Comparison of ENCODE assay signal across 12 cellular contexts in genomic region chr2:108928660-108929377, GRCh38.
DNase-seq lines count a peak whose midpoint lies in the region; ATAC-seq, FAIRE-seq and TF ChIP-seq lines count a peak whose summit lies in the region.
"Had no signal": no experiment of that assay in that cellular context is flagged by ENCODE, and none has a peak within 500 bp of the region (broad histone marks: within the 10 kb centered on the region; RNA-seq: fewer than 3 reads in every experiment).

No MANE protein-coding gene starts in this region.

- no peaks in the 10 kb centered on the region for H3K36me3 ChIP-seq in CD8-positive, alpha-beta T cell (ENCODE audit: insufficient read depth, low read length)
- H3K36me3 ChIP-seq in PC-3 (ENCODE audit: low read depth, low read length) (no peaks in the 10 kb centered on the region), H1 (ENCODE audit: control insufficient read depth in 2 of 4, insufficient read depth in 4 of 4, low read length in 3 of 4) (no peaks in the 10 kb centered on the region), parathyroid adenoma (ENCODE audit: control insufficient read depth, insufficient read depth, low read length) (no peaks in the 10 kb centered on the region), H7 (replicated peaks; ENCODE audit: control insufficient read depth, insufficient read depth, low read length) (no peaks in the 10 kb centered on the region)
- H3K36me3 ChIP-seq: BE2C, SJSA1 had no signal

- peak; percentile 46 for TF ChIP-seq CTCF in CD8-positive, alpha-beta T cell (IDR thresholded peaks at IDR 0.05)
- peak; percentile 16; the same call in 1 of the 2 replicates for TF ChIP-seq CTCF in PC-3 (conservative IDR thresholded peaks at IDR 0.05; ENCODE audit: low read depth, low read length)
- TF ChIP-seq CTCF in H1 (IDR thresholded peaks at IDR 0.05; ENCODE audit: control extremely low read depth in 1 of 3, insufficient read depth in 1 of 3, low read depth in 1 of 3, low read length in 3 of 3): no peak
- no peak for TF ChIP-seq CTCF in parathyroid adenoma (IDR thresholded peaks at IDR 0.05)

- H3K4me1 Mint-ChIP-seq in CD8-positive, alpha-beta T cell (ENCODE audit: low read depth): peaks cover 11% of the 10 kb centered on the region

- H4K8ac ChIP-seq in H1 (ENCODE audit: extremely low read depth, insufficient read depth, low read length): peak overlapping the region; percentile 11

- ATAC-seq in CD8-positive, alpha-beta T cell: no peak
- no peak for ATAC-seq in PC-3

- POLR2A ChIA-PET in CD8-positive, alpha-beta T cell (lab: Charles Lee): interaction anchor here (0.6 to 2.5 kb wide), 3 partner anchors 41 to 103 kb away, joined by 3 to 12 read pairs (median 3); no protein-coding TSS in a partner anchor
- POLR2A ChIA-PET in PC-3 (lab: Charles Lee; ENCODE audit: unreplicated experiment): interaction anchor here (0.6 kb wide), 1 partner anchor 46 kb away, joined by 5 read pairs; no protein-coding TSS in a partner anchor
- POLR2A ChIA-PET in H1 (lab: Charles Lee; ENCODE audit: partially characterized antibody): no interaction called here

- H3K9ac ChIP-seq in PC-3 (ENCODE audit: low read length): no peak overlapping the region
- H3K9ac ChIP-seq in H1 (replicated peaks in 1 of 4; ENCODE audit: extremely low read depth in 1 of 4, low read depth in 3 of 4, low read length in 3 of 4): no peak overlapping the region
- H3K9ac ChIP-seq in parathyroid adenoma: no peak overlapping the region

- no peaks in the 10 kb centered on the region for H3K27me3 Mint-ChIP-seq in CD8-positive, alpha-beta T cell (ENCODE audit: low read depth)

- H4K20me1 ChIP-seq in PC-3 (ENCODE audit: low read length) (no peaks in the 10 kb centered on the region), H1 (replicated peaks in 1 of 2; ENCODE audit: control insufficient read depth in 1 of 2, insufficient read depth in 2 of 2, low read length in 2 of 2) (no peaks in the 10 kb centered on the region)

- no peak overlapping the region for H3K4me3 Mint-ChIP-seq in CD8-positive, alpha-beta T cell

- H3K14ac ChIP-seq in H1 (ENCODE audit: insufficient read length): no peak overlapping the region

- H2BK5ac ChIP-seq in H1 (ENCODE audit: low read depth, low read length): no peak overlapping the region

- H4K91ac ChIP-seq in H1 (replicated peaks; ENCODE audit: insufficient read length, low read length): no peak overlapping the region

- no peak overlapping the region for H4K5ac ChIP-seq in H1 (ENCODE audit: insufficient read length, low read depth, low read length)

- peaks cover 5% of the 10 kb centered on the region for H3K4me1 ChIP-seq in CD8-positive, alpha-beta T cell (ENCODE audit: insufficient read depth, low read length)
- H3K4me1 ChIP-seq in PC-3 (ENCODE audit: insufficient read depth, low read length): peaks cover 2% of the 10 kb centered on the region
- H3K4me1 ChIP-seq in H1 (replicated peaks in 1 of 4; ENCODE audit: control insufficient read depth in 3 of 4, insufficient read depth in 4 of 4, low read length in 3 of 4): peaks cover 0 to 7% (median 0%) of the 10 kb centered on the region in 4 experiments; a peak in 4 of 7 replicates
- peaks cover 12% of the 10 kb centered on the region for H3K4me1 ChIP-seq in parathyroid adenoma
- H3K4me1 ChIP-seq: BE2C, SJSA1 had no signal

- no TSS peak for BruUV-seq in PC-3 (replicated peaks; lab: Mats Ljungman, UMichigan)

- H3K27ac Mint-ChIP-seq in CD8-positive, alpha-beta T cell: no peak overlapping the region

- no peaks in the 10 kb centered on the region for H3K27me3 ChIP-seq in CD8-positive, alpha-beta T cell (ENCODE audit: insufficient read depth, low read length)
- no peaks in the 10 kb centered on the region for H3K27me3 ChIP-seq in PC-3 (ENCODE audit: low read length)
- H3K27me3 ChIP-seq in H1 (replicated peaks in 1 of 4; ENCODE audit: control insufficient read depth in 3 of 4, extremely low read depth in 1 of 4, insufficient read depth in 3 of 4, low read length in 3 of 4): no peaks in the 10 kb centered on the region
- no peaks in the 10 kb centered on the region for H3K27me3 ChIP-seq in parathyroid adenoma (ENCODE audit: control insufficient read depth, insufficient read depth, low read length)
- no peaks in the 10 kb centered on the region for H3K27me3 ChIP-seq in H7 (ENCODE audit: control insufficient read depth, insufficient read depth, low read length)
- H3K27me3 ChIP-seq: BE2C had no signal

- no peak overlapping the region for H2AFZ ChIP-seq in PC-3 (ENCODE audit: low read length)
- H2AFZ ChIP-seq in H1 (ENCODE audit: low read length): no peak overlapping the region
- H2AFZ ChIP-seq in parathyroid adenoma: no peak overlapping the region

- CTCF ChIA-PET in CD8-positive, alpha-beta T cell (lab: Charles Lee): interaction anchor here (0.6 to 6.5 kb wide), 43 partner anchors 9 to 581 kb away, joined by 3 to 124 read pairs (median 4); partner anchors contain the start of gene EDAR
- CTCF ChIA-PET in PC-3 (lab: Charles Lee) (interaction anchor here (0.6 kb wide), 1 partner anchor 72 kb away, joined by 6 read pairs; no protein-coding TSS in a partner anchor), H1 (lab: Charles Lee; ENCODE audit: partially characterized antibody) (interaction anchor here (0.6 to 4.0 kb wide), 23 partner anchors 12 to 578 kb away, joined by 3 to 38 read pairs (median 4); no protein-coding TSS in a partner anchor)

- no peak overlapping the region for H3K23ac ChIP-seq in H1 (ENCODE audit: insufficient read length)

- no peak overlapping the region for H3K18ac ChIP-seq in H1 (ENCODE audit: extremely low read depth, low read length)

- H3K79me2 ChIP-seq in PC-3 (ENCODE audit: low read length) (no peaks in the 10 kb centered on the region), H1 (ENCODE audit: control insufficient read depth in 1 of 2, insufficient read depth in 2 of 2, low read length in 2 of 2) (no peaks in the 10 kb centered on the region), parathyroid adenoma (no peaks in the 10 kb centered on the region)

- no peak for DNase-seq in CD8-positive, alpha-beta T cell
- DNase-seq in PC-3 (no peak), H1 (ENCODE audit: low read depth in 1 of 2, low spot score in 2 of 2) (no peak), NCI-H524 (lab: John Stamatoyannopoulos, UW) (no peak), H7 (no peak), NAMALWA (ENCODE audit: low spot score) (no peak)
- DNase-seq: DMS153, NCI-H446 treated with DMSO at 0.1 percent for 48 hours had no signal

- H3K4me2 ChIP-seq in PC-3 (ENCODE audit: low read length) (no peak overlapping the region), H1 (ENCODE audit: insufficient read depth in 1 of 2, low read depth in 2 of 2, low read length in 2 of 2) (no peak overlapping the region), parathyroid adenoma (ENCODE audit: low read length) (peak overlapping the region; percentile 37)

- no peak overlapping the region for H3K27ac ChIP-seq in CD8-positive, alpha-beta T cell (ENCODE audit: low read depth, low read length)
- no peak overlapping the region for H3K27ac ChIP-seq in PC-3 (ENCODE audit: low read length)
- no peak overlapping the region for H3K27ac ChIP-seq in H1 (ENCODE audit: low read depth, low read length)
- peak overlapping the region; percentile 2 for H3K27ac ChIP-seq in parathyroid adenoma
- H3K27ac ChIP-seq: SJSA1 had no signal

- H3K79me1 ChIP-seq in H1 (ENCODE audit: low read depth, low read length): no peaks in the 10 kb centered on the region

- no peak overlapping the region for H2AK5ac ChIP-seq in H1 (ENCODE audit: low read depth, low read length)

- TF ChIP-seq RAD21 in H1 (IDR thresholded peaks at IDR 0.05 in 1 of 2, conservative IDR thresholded peaks at IDR 0.05 in 1 of 2; ENCODE audit: low read depth in 2 of 2, low read length in 2 of 2): no peak

- FAIRE-seq in H1 (lab: Jason Lieb, UNC): no peak
- FAIRE-seq: H54 had no signal

- intact Hi-C loops in CD8-positive, alpha-beta T cell (cut with DNase I, micrococcal nuclease): loop anchor here (1.0 to 5.0 kb wide), 7 partner anchors 38 to 581 kb away; partner anchors contain the start of gene EDAR (in 2 of the 2)
- intact Hi-C loops in PC-3 (cut with micrococcal nuclease): loop anchor here (1.0 to 10.0 kb wide), 3 partner anchors 60 to 196 kb away; partner anchors contain the start of genes EDAR and SH3RF3

- no peak overlapping the region for H3K4ac ChIP-seq in H1 (replicated peaks; ENCODE audit: insufficient read length, low read depth, low read length)

- H3K9me3 ChIP-seq in CD8-positive, alpha-beta T cell (ENCODE audit: low read length): no peaks in the 10 kb centered on the region
- no peaks in the 10 kb centered on the region for H3K9me3 ChIP-seq in PC-3 (ENCODE audit: low read length)
- no peaks in the 10 kb centered on the region for H3K9me3 ChIP-seq in H1 (ENCODE audit: insufficient read depth in 2 of 2, low read depth in 1 of 2, low read length in 1 of 2)
- H3K9me3 ChIP-seq in parathyroid adenoma (ENCODE audit: control insufficient read depth, low read length): no peaks in the 10 kb centered on the region
- H3K9me3 ChIP-seq: BE2C, SJSA1 had no signal

- H3K9me2 ChIP-seq in PC-3 (replicated peaks; ENCODE audit: low read length): no peaks in the 10 kb centered on the region

- TF ChIP-seq EP300 in H1 (IDR thresholded peaks at IDR 0.05; ENCODE audit: borderline replicate concordance in 1 of 2, low read depth in 2 of 2, low read length in 2 of 2): no peak

- no peak overlapping the region for H2BK15ac ChIP-seq in H1 (ENCODE audit: low read length)

- no peaks in the 10 kb centered on the region for H3K23me2 ChIP-seq in H1 (ENCODE audit: low read depth, low read length)

- H2BK20ac ChIP-seq in H1 (ENCODE audit: low read length): no peak overlapping the region

- no peak for TF ChIP-seq POLR2A in H1 (IDR thresholded peaks at IDR 0.05; ENCODE audit: control extremely low read depth in 1 of 2, low read depth in 2 of 2, low read length in 2 of 2)

- no peaks in the 10 kb centered on the region for H3K9me3 Mint-ChIP-seq in CD8-positive, alpha-beta T cell

- H2BK12ac ChIP-seq in H1 (ENCODE audit: low read depth, low read length): no peak overlapping the region

- H3F3A ChIP-seq in PC-3 (ENCODE audit: low read length, unreplicated experiment): no peaks in the 10 kb centered on the region

- no peak overlapping the region for H3K56ac ChIP-seq in H1 (replicated peaks; ENCODE audit: insufficient read length, low read depth, low read length)

- H2BK120ac ChIP-seq in H1 (replicated peaks; ENCODE audit: low read depth, low read length): no peak overlapping the region

- 86% methylated on average over 17 of the region's 17 CpGs; no CpG with 5 or more reads in 1 of the 2 experiments for WGBS in H1 (ENCODE audit: extremely low coverage in 1 of 2, insufficient coverage in 1 of 2, insufficient read length in 1 of 2, insufficient replicate concordance in 2 of 2, low coverage in 1 of 2, low lambda C conversion rate in 2 of 2, missing lambda C conversion rate in 1 of 2), 2 experiments

- H3K36me3 Mint-ChIP-seq in CD8-positive, alpha-beta T cell: peaks cover 20% of the 10 kb centered on the region

- H3K4me3 ChIP-seq in CD8-positive, alpha-beta T cell (ENCODE audit: low read depth, low read length): no peak overlapping the region
- no peak overlapping the region for H3K4me3 ChIP-seq in PC-3 (ENCODE audit: low read length)
- H3K4me3 ChIP-seq in H1 (ENCODE audit: extremely low read depth in 1 of 4, insufficient read depth in 2 of 4, low read depth in 3 of 4, low read length in 4 of 4): no peak overlapping the region
- H3K4me3 ChIP-seq in parathyroid adenoma (ENCODE audit: low read depth, low read length): peak overlapping the region; percentile 9
- H3K4me3 ChIP-seq in H7 (ENCODE audit: insufficient read depth, low read depth, low read length): no peak overlapping the region
- H3K4me3 ChIP-seq: SJSA1 had no signal

Comparison
In these comparisons a context has a peak if more than half of its experiments do, and no peak if none do; other contexts are left out.
1. CTCF ChIP-seq: peak in CD8-positive, alpha-beta T cell (single experiment) and PC-3 (single experiment); none in H1 (0 of 3) and parathyroid adenoma (single experiment).